Comparison of ENCODE assay signal across 20 cellular contexts in the genomic region with DNA sequence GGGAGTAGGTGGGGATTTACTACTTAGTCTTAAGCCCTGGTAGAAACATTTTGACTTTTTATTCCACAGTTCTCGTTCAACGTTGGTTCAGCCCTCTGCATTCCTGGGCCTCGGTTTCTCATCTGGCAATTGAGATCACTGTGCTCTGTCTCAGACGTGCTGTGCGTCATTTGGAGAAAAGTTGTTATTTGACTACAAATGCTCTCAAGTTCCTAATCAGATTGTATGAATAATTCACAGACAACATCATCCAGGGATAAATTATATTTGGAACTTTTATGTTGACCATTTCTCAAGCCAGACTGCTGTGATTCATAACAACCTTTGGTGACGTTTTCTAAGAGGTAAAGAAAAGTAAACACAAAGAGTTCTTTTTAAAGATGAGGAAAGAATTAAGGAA.
DNase-seq lines count a peak whose midpoint lies in the region; ATAC-seq, FAIRE-seq and TF ChIP-seq lines count a peak whose summit lies in the region.
"Had no signal": no experiment of that assay in that cellular context is flagged by ENCODE, and none has a peak within 500 bp of the region (broad histone marks: within the 10 kb centered on the region; RNA-seq: fewer than 3 reads in every experiment).

No MANE protein-coding gene starts in this region.

- no peak overlapping the region for H3K4me3 ChIP-seq in GM23248
- H3K4me3 ChIP-seq in choroid plexus epithelial cell (ENCODE audit: low read depth, low read length), result no peak overlapping the region
- H3K4me3 ChIP-seq in keratinocyte (ENCODE audit: control insufficient read depth in 2 of 3, extremely low read depth in 1 of 3, insufficient read depth in 2 of 3, low read depth in 1 of 3, low read length in 3 of 3), result no peak overlapping the region
- peak overlapping the region in 1 of 2 donors; percentile 6 for H3K4me3 ChIP-seq in aorta (ENCODE audit: low read length in 2 of 2)
- H3K4me3 ChIP-seq in kidney (ENCODE audit: low read length in 2 of 2), result no peak overlapping the region
- H3K4me3 ChIP-seq: dorsolateral prefrontal cortex, pancreas, right lobe of liver had no signal

- H3K9ac ChIP-seq in GM23248 (peak overlapping the region; percentile 38), keratinocyte (ENCODE audit: control insufficient read depth, extremely low read depth, insufficient read depth, low read length) (no peak overlapping the region), kidney (ENCODE audit: low read length in 2 of 2) (no peak overlapping the region)
- H3K9ac ChIP-seq: KMS-11 had no signal

- no peaks in the 10 kb centered on the region for H3K9me2 ChIP-seq in GM23248 (ENCODE audit: insufficient read depth)

- FAIRE-seq in keratinocyte (lab: Jason Lieb, UNC) (peak; percentile 51), kidney (lab: Jason Lieb, UNC) (no peak)
- FAIRE-seq: pancreas had no signal

- H3K27me3 ChIP-seq in GM23248 (replicated peaks; ENCODE audit: insufficient read depth) (no peaks in the 10 kb centered on the region), keratinocyte (ENCODE audit: control insufficient read depth, extremely low read depth, insufficient read depth, low read length) (no peaks in the 10 kb centered on the region), aorta (ENCODE audit: control insufficient read depth in 1 of 2, insufficient read depth in 2 of 2, low read length in 1 of 2) (no peaks in the 10 kb centered on the region)
- H3K27me3 ChIP-seq: dorsolateral prefrontal cortex, pancreas, right lobe of liver had no signal

- H4K20me1 ChIP-seq in GM23248 (ENCODE audit: insufficient read depth) (no peaks in the 10 kb centered on the region), keratinocyte (ENCODE audit: control insufficient read depth, extremely low read depth, insufficient read depth, low read length) (no peaks in the 10 kb centered on the region)

- H3K4me2 ChIP-seq in GM23248 (ENCODE audit: unreplicated experiment) (peak overlapping the region; percentile 17), keratinocyte (ENCODE audit: control insufficient read depth, extremely low read depth, insufficient read depth, low read depth, low read length) (no peak overlapping the region)
- H3K4me2 ChIP-seq: KMS-11 had no signal

- H3K9me3 ChIP-seq in GM23248 (ENCODE audit: low read depth) (no peaks in the 10 kb centered on the region), keratinocyte (ENCODE audit: control insufficient read depth, low read depth, low read length) (no peaks in the 10 kb centered on the region), aorta (ENCODE audit: control insufficient read depth, low read length) (no peaks in the 10 kb centered on the region), kidney (ENCODE audit: control insufficient read depth in 1 of 2, low read length in 2 of 2) (no peaks in the 10 kb centered on the region)
- H3K9me3 ChIP-seq: pancreas, right lobe of liver had no signal

- WGBS in GM23248 (ENCODE audit: low coverage in 1 of 2, low lambda C conversion rate in 2 of 2, missing lambda C conversion rate in 2 of 2), 2 experiments, result 53 to 62% methylated on average over 6 of the region's 6 CpGs
- WGBS in aorta, 2 donors, result 4 to 7% methylated on average over 6 of the region's 6 CpGs

- DNase-seq in GM23248, result peak; percentile 71
- peak; percentile 58 for DNase-seq in choroid plexus epithelial cell (ENCODE audit: low read depth)
- DNase-seq in keratinocyte (ENCODE audit: low read depth, low spot score), result no peak
- DNase-seq in aorta, result peak in 1 of 2 donors; percentile 67
- no peak for DNase-seq in putamen (ENCODE audit: low spot score)
- no peak for DNase-seq in kidney
- DNase-seq: activated CD4-positive, alpha-beta T cell treated with anti-CD3 and anti-CD28 coated beads for 48 hours; activated naive CD8-positive, alpha-beta T cell treated with anti-CD3 and anti-CD28 coated beads, Interleukin-2, amount 10 ng/mL, durations not matched to agents 7 days and 5 days; dorsolateral prefrontal cortex; glutamatergic neuron; left colon; mesendoderm; MV-4-11; naive thymus-derived CD8-positive, alpha-beta T cell; NCI-H1694 treated with DMSO at 0.1 percent for 48 hours; pancreas; right lobe of liver; stimulated activated naive CD4-positive, alpha-beta T cell had no signal

- H3K9me1 ChIP-seq in keratinocyte (ENCODE audit: control insufficient read depth, extremely low read depth, insufficient read depth, low read length), result no peaks in the 10 kb centered on the region

- in situ Hi-C loops in GM23248 (cut with MboI), result no loop called here

- dilution Hi-C loops in keratinocyte (cut with MboI; ENCODE audit: extremely low pct_ligation_motif_present, low sequenced_read_pairs), result no loop called here

- peaks cover 56% of the 10 kb centered on the region for H3K4me1 ChIP-seq in GM23248 (ENCODE audit: insufficient read depth)
- peaks cover 29% of the 10 kb centered on the region for H3K4me1 ChIP-seq in keratinocyte (ENCODE audit: control insufficient read depth, extremely low read depth, insufficient read depth, low read length)
- peaks cover 2 to 3% of the 10 kb centered on the region in 2 donors for H3K4me1 ChIP-seq in aorta (ENCODE audit: control insufficient read depth in 1 of 2, insufficient read depth in 2 of 2, low read length in 2 of 2)
- no peaks in the 10 kb centered on the region for H3K4me1 ChIP-seq in kidney (ENCODE audit: control insufficient read depth in 1 of 2, insufficient read depth in 1 of 2, low read depth in 1 of 2, low read length in 2 of 2)
- H3K4me1 ChIP-seq: pancreas, right lobe of liver had no signal

- H2AFZ ChIP-seq in GM23248 (no peak overlapping the region), keratinocyte (ENCODE audit: control insufficient read depth, low read length) (no peak overlapping the region)

- H3K36me3 ChIP-seq in GM23248 (ENCODE audit: low read depth) (peaks cover 42% of the 10 kb centered on the region), keratinocyte (ENCODE audit: control insufficient read depth in 2 of 2, extremely low read depth in 1 of 2, insufficient read depth in 2 of 2, low read length in 2 of 2) (no peaks in the 10 kb centered on the region), aorta (ENCODE audit: control insufficient read depth in 1 of 2, insufficient read depth in 2 of 2, low read length in 1 of 2) (no peaks in the 10 kb centered on the region), kidney (ENCODE audit: control insufficient read depth in 1 of 2, insufficient read depth in 2 of 2, low read length in 2 of 2) (no peaks in the 10 kb centered on the region)
- H3K36me3 ChIP-seq: pancreas, right lobe of liver had no signal

- no peak for TF ChIP-seq CTCF in choroid plexus epithelial cell (conservative IDR thresholded peaks at IDR 0.05; ENCODE audit: low read depth, low read length)
- TF ChIP-seq CTCF in keratinocyte (optimal IDR thresholded peaks at IDR 0.05 in 1 of 3, IDR thresholded peaks at IDR 0.05 in 1 of 3, conservative IDR thresholded peaks at IDR 0.05 in 1 of 3; ENCODE audit: extremely low read depth in 1 of 3, insufficient read depth in 2 of 3, low read length in 3 of 3), result no peak
- TF ChIP-seq CTCF in kidney (IDR thresholded peaks at IDR 0.05; ENCODE audit: borderline replicate concordance, extremely low read depth, insufficient read depth), result no peak

- H3K27ac ChIP-seq in GM23248 (peak overlapping the region; percentile 83), keratinocyte (ENCODE audit: control insufficient read depth, insufficient read depth, low read length) (no peak overlapping the region), aorta (ENCODE audit: low read depth in 1 of 2, low read length in 2 of 2) (peak overlapping the region; percentile 96 to 100), kidney (ENCODE audit: low read depth in 2 of 2, low read length in 2 of 2) (no peak overlapping the region)
- H3K27ac ChIP-seq: dorsolateral prefrontal cortex, KMS-11, pancreas, right lobe of liver had no signal

- peak; percentile 69 for ATAC-seq in aorta (ENCODE audit: low FRiP score)
- ATAC-seq in HG03039 (IDR thresholded peaks at IDR 0.05; ENCODE audit: unreplicated experiment), result no peak
- ATAC-seq: left colon; naive thymus-derived CD8-positive, alpha-beta T cell; pancreas; right lobe of liver had no signal

- H3F3A ChIP-seq in GM23248 (ENCODE audit: insufficient read depth), result peaks cover 91% of the 10 kb centered on the region

- intact Hi-C loops in aorta (cut with DNase I) (loop anchor here (5.0 kb wide), 4 partner anchors 35 to 150 kb away; no protein-coding TSS in a partner anchor), kidney (cut with DNase I) (no loop called here)

- H3K79me2 ChIP-seq in GM23248 (ENCODE audit: insufficient read depth), result peaks cover 39% of the 10 kb centered on the region
- H3K79me2 ChIP-seq in keratinocyte (ENCODE audit: control insufficient read depth, insufficient read depth, low read length), result no peaks in the 10 kb centered on the region

Comparison
In these comparisons a context has a peak if more than half of its experiments do, and no peak if none do; other contexts are left out.
1. DNase-seq: peak in GM23248 (single experiment) and choroid plexus epithelial cell (single experiment); none in keratinocyte (single experiment), putamen (single experiment) and kidney (single experiment).
2. H3K27ac ChIP-seq: peak in GM23248 (single experiment) and aorta (2 of 2); none in keratinocyte (single experiment) and kidney (0 of 2).